Comparison of ENCODE assay signal across 12 cellular contexts in genomic region chr3:169865176-169865800, GRCh38. TPM values are rescaled to one million over a fixed set of nuclear protein-coding genes. Genes with fewer than 3 reads are reported as not detected.
DNase-seq lines count a peak whose midpoint lies in the region; ATAC-seq and TF ChIP-seq lines count a peak whose summit lies in the region.
"Had no signal": no experiment of that assay in that cellular context is flagged by ENCODE, and none has a peak within 500 bp of the region (broad histone marks: within the 10 kb centered on the region; RNA-seq: fewer than 3 reads in every experiment).

No MANE protein-coding gene starts in this region.

- peak overlapping the region; percentile 4 for H3K4me3 Mint-ChIP-seq in activated naive CD8-positive, alpha-beta T cell treated with anti-CD3 and anti-CD28 coated beads, Interleukin-2, amount 10 ng/mL, durations not matched to agents 7 days and 5 days

- peak overlapping the region; percentile 79 to 84 (median 82) for H3K27ac ChIP-seq in transverse colon

- H3K9me3 Mint-ChIP-seq in activated naive CD8-positive, alpha-beta T cell treated with anti-CD3 and anti-CD28 coated beads, Interleukin-2, amount 10 ng/mL, durations not matched to agents 7 days and 5 days, result no peaks in the 10 kb centered on the region

- POLR2A ChIA-PET in activated naive CD8-positive, alpha-beta T cell treated with anti-CD3 and anti-CD28 coated beads, Interleukin-2, amount 10 ng/mL, durations not matched to agents 7 days and 5 days (lab: Charles Lee), result interaction anchor here (0.8 to 1.3 kb wide), 3 partner anchors 101 to 102 kb away, joined by 3 to 5 read pairs (median 5); partner anchors contain the start of gene SEC62

- no peak for TF ChIP-seq EP300 in transverse colon (IDR thresholded peaks at IDR 0.05; ENCODE audit: low read depth)

- peaks cover 3% of the 10 kb centered on the region for H3K27me3 Mint-ChIP-seq in activated naive CD8-positive, alpha-beta T cell treated with anti-CD3 and anti-CD28 coated beads, Interleukin-2, amount 10 ng/mL, durations not matched to agents 7 days and 5 days

- peak; percentile 32 for DNase-seq in stimulated activated CD4-positive, alpha-beta T cell treated with anti-CD3 and anti-CD28 coated beads, Interleukin-1b, Interleukin-23, amount 100 ng/mL, for 48 hours
- no peak for DNase-seq in stimulated activated CD4-positive, alpha-beta T cell treated with anti-CD3 and anti-CD28 coated beads, Interleukin-4, amount 100 ng/mL, for 24 hours
- DNase-seq in MV-4-11 (lab: John Stamatoyannopoulos, UW) (peak; percentile 78), transverse colon (no peak), NCI-H2171 (lab: John Stamatoyannopoulos, UW) (no peak), NCI-H1436 (lab: John Stamatoyannopoulos, UW) (no peak)
- DNase-seq in activated naive CD8-positive, alpha-beta T cell treated with anti-CD3 and anti-CD28 coated beads, Interleukin-2, amount 10 ng/mL, durations not matched to agents 7 days and 5 days, result no peak
- DNase-seq: MM.1S had no signal

- peaks cover 0 to 48% (median 11%) of the 10 kb centered on the region in 4 donors for H3K4me1 ChIP-seq in transverse colon

- intact Hi-C loops in transverse colon (cut with DNase I; ENCODE audit: low total_unique reads), result loop anchor here (10.0 kb wide), 1 partner anchor 100 kb away; the partner anchor contains the start of gene SEC62

- in situ Hi-C loops in transverse colon (cut with MboI; ENCODE audit: low pct_ligation_motif_present in 1 of 4, low pct_unique_long_range_greater_than_20kb in 1 of 4, low sequenced_read_pairs in 3 of 4), result loop anchor here in 1 of 4 donors (25.0 kb wide), 1 partner anchor 97 kb away; the partner anchor contains the start of gene SEC62

- ATAC-seq in activated naive CD8-positive, alpha-beta T cell treated with anti-CD3 and anti-CD28 coated beads, Interleukin-2, amount 10 ng/mL, durations not matched to agents 7 days and 5 days (ENCODE audit: low read depth), result peak; percentile 72
- no peak for ATAC-seq in HG02759 (IDR thresholded peaks at IDR 0.05; ENCODE audit: unreplicated experiment)
- ATAC-seq: Panc1 had no signal

- H3K36me3 ChIP-seq in transverse colon, result peaks cover 0 to 5% (median 0%) of the 10 kb centered on the region in 4 donors

- WGBS in transverse colon (ENCODE audit: low coverage in 1 of 2), 2 donors, result 32 to 33% methylated on average over 8 to 12 of the region's 12 CpGs

- TF ChIP-seq POLR2A in transverse colon (IDR thresholded peaks at IDR 0.05), result no peak

- peak overlapping the region in 1 of 4 donors; percentile 19 for H3K4me3 ChIP-seq in transverse colon

- H3K27ac Mint-ChIP-seq in activated naive CD8-positive, alpha-beta T cell treated with anti-CD3 and anti-CD28 coated beads, Interleukin-2, amount 10 ng/mL, durations not matched to agents 7 days and 5 days, result peak overlapping the region; percentile 39

- no peaks in the 10 kb centered on the region for H3K27me3 ChIP-seq in transverse colon

- H3K36me3 Mint-ChIP-seq in activated naive CD8-positive, alpha-beta T cell treated with anti-CD3 and anti-CD28 coated beads, Interleukin-2, amount 10 ng/mL, durations not matched to agents 7 days and 5 days, result no peaks in the 10 kb centered on the region

- no peaks in the 10 kb centered on the region for H3K9me3 ChIP-seq in transverse colon

- H3K4me1 Mint-ChIP-seq in activated naive CD8-positive, alpha-beta T cell treated with anti-CD3 and anti-CD28 coated beads, Interleukin-2, amount 10 ng/mL, durations not matched to agents 7 days and 5 days, result peaks cover 22% of the 10 kb centered on the region

- TF ChIP-seq CTCF in transverse colon (IDR thresholded peaks at IDR 0.05), result no peak

RNA-seq across cellular contexts. Expression of gene LRRC31, which starts 4.4 kb away (rescaled TPM):
- not detected for total RNA-seq in activated naive CD8-positive, alpha-beta T cell treated with anti-CD3 and anti-CD28 coated beads, Interleukin-2, amount 10 ng/mL, durations not matched to agents 7 days and 5 days
- total RNA-seq in transverse colon, result 10 to 100 TPM; 18.0 to 67.6 (median 44.0) TPM
- total RNA-seq: kidney epithelial cell, skeletal muscle tissue had no signal

RNA-seq across cellular contexts. Expression of gene SAMD7, which starts 46.1 kb away (rescaled TPM):
- not detected for total RNA-seq in activated naive CD8-positive, alpha-beta T cell treated with anti-CD3 and anti-CD28 coated beads, Interleukin-2, amount 10 ng/mL, durations not matched to agents 7 days and 5 days
- not detected for total RNA-seq in transverse colon
- total RNA-seq: kidney epithelial cell, skeletal muscle tissue had no signal

RNA-seq across cellular contexts. Expression of gene LRRC34, which starts 52.6 kb away (rescaled TPM):
- 1 to 10 TPM; 6.9 to 8.1 TPM for total RNA-seq in activated naive CD8-positive, alpha-beta T cell treated with anti-CD3 and anti-CD28 coated beads, Interleukin-2, amount 10 ng/mL, durations not matched to agents 7 days and 5 days
- total RNA-seq in transverse colon, result 1 to 10 TPM in 2 of 4 donors, not detected in 2; 1.3 to 1.9 TPM

RNA-seq across cellular contexts. Expression of gene LRRIQ4, which starts 52.6 kb away (rescaled TPM):
- under 1 TPM; 0.22 to 0.23 TPM for total RNA-seq in activated naive CD8-positive, alpha-beta T cell treated with anti-CD3 and anti-CD28 coated beads, Interleukin-2, amount 10 ng/mL, durations not matched to agents 7 days and 5 days
- not detected for total RNA-seq in transverse colon
- total RNA-seq: skeletal muscle tissue had no signal

Comparison
In these comparisons a context has a peak if more than half of its experiments do, and no peak if none do; other contexts are left out.
1. DNase-seq: peak in stimulated activated CD4-positive, alpha-beta T cell treated with anti-CD3 and anti-CD28 coated beads, Interleukin-1b, Interleukin-23, amount 100 ng/mL, for 48 hours (single experiment) and MV-4-11 (single experiment); none in stimulated activated CD4-positive, alpha-beta T cell treated with anti-CD3 and anti-CD28 coated beads, Interleukin-4, amount 100 ng/mL, for 24 hours (single experiment), activated naive CD8-positive, alpha-beta T cell treated with anti-CD3 and anti-CD28 coated beads, Interleukin-2, amount 10 ng/mL, durations not matched to agents 7 days and 5 days (single experiment), transverse colon (single experiment), NCI-H2171 (single experiment) and NCI-H1436 (single experiment).
2. RNA of gene LRRC31, which starts 4.4 kb away (total RNA-seq): 18.0 to 67.6 TPM in transverse colon; not detected in activated naive CD8-positive, alpha-beta T cell treated with anti-CD3 and anti-CD28 coated beads, Interleukin-2, amount 10 ng/mL, durations not matched to agents 7 days and 5 days; every median in the first group is over 10 times any median in the second.